24 cellular contexts compared by ENCODE assay signal in genomic region chr3:66224220-66224619, GRCh38. TPM values are rescaled to one million over a fixed set of nuclear protein-coding genes. Genes with fewer than 3 reads are reported as not detected.
DNase-seq lines count a peak whose midpoint lies in the region; FAIRE-seq and TF ChIP-seq lines count a peak whose summit lies in the region.
"Had no signal": no experiment of that assay in that cellular context is flagged by ENCODE, and none has a peak within 500 bp of the region (broad histone marks: within the 10 kb centered on the region; RNA-seq: fewer than 3 reads in every experiment).

No MANE protein-coding gene starts in this region.

- H3K27ac Mint-ChIP-seq in T-helper 2 cell treated with Interferon-gamma antibody and Interleukin-4, amounts not matched to agents 5 μg/mL and 100 μg/mL, for 36 hours: no peak overlapping the region
- H3K27ac Mint-ChIP-seq in activated naive CD8-positive, alpha-beta T cell: peak overlapping the region; percentile 87
- H3K27ac Mint-ChIP-seq: IgD-negative memory B cell, mesothelial cell of epicardium, WTC11 had no signal

- H3K27me3 ChIP-seq in adrenal gland: no peaks in the 10 kb centered on the region
- H3K27me3 ChIP-seq: stomach had no signal

- no peaks in the 10 kb centered on the region for H3K9me3 ChIP-seq in adrenal gland (replicated peaks in 1 of 3)
- H3K9me3 ChIP-seq: prostate gland, stomach had no signal

- no peak for FAIRE-seq in RCC 7860 (lab: Jason Lieb, UNC)
- FAIRE-seq: small intestine had no signal

- no peak overlapping the region for H3K27ac ChIP-seq in adrenal gland
- H3K27ac ChIP-seq: PC-9, prostate gland, stomach had no signal

- no peak overlapping the region for H3K4me3 Mint-ChIP-seq in T-helper 2 cell treated with Interferon-gamma antibody and Interleukin-4, amounts not matched to agents 5 μg/mL and 100 μg/mL, for 36 hours
- H3K4me3 Mint-ChIP-seq in activated naive CD8-positive, alpha-beta T cell: peak overlapping the region; percentile 25
- H3K4me3 Mint-ChIP-seq: mesothelial cell of epicardium, neural crest cell, WTC11 had no signal

- TF ChIP-seq CTCF in adrenal gland (IDR thresholded peaks at IDR 0.05): no peak

- peaks cover 4 to 24% of the 10 kb centered on the region in 2 donors for H3K4me1 ChIP-seq in adrenal gland (replicated peaks in 1 of 2)
- H3K4me1 ChIP-seq: prostate gland had no signal

- no peak for TF ChIP-seq POLR2A in adrenal gland (IDR thresholded peaks at IDR 0.05)

- peaks cover 25% of the 10 kb centered on the region for H3K4me1 Mint-ChIP-seq in T-helper 2 cell treated with Interferon-gamma antibody and Interleukin-4, amounts not matched to agents 5 μg/mL and 100 μg/mL, for 36 hours (ENCODE audit: low read depth)
- peaks cover 65% of the 10 kb centered on the region for H3K4me1 Mint-ChIP-seq in activated naive CD8-positive, alpha-beta T cell (ENCODE audit: low read depth)

- H3K36me3 Mint-ChIP-seq in T-helper 2 cell treated with Interferon-gamma antibody and Interleukin-4, amounts not matched to agents 5 μg/mL and 100 μg/mL, for 36 hours (ENCODE audit: low read depth): peaks cover 16% of the 10 kb centered on the region
- peaks cover 24% of the 10 kb centered on the region for H3K36me3 Mint-ChIP-seq in activated naive CD8-positive, alpha-beta T cell

- H3K9me3 Mint-ChIP-seq in T-helper 2 cell treated with Interferon-gamma antibody and Interleukin-4, amounts not matched to agents 5 μg/mL and 100 μg/mL, for 36 hours: no peaks in the 10 kb centered on the region
- H3K9me3 Mint-ChIP-seq in activated naive CD8-positive, alpha-beta T cell (ENCODE audit: low read depth): no peaks in the 10 kb centered on the region
- H3K9me3 Mint-ChIP-seq: IgD-negative memory B cell, mesothelial cell of epicardium, neural crest cell, WTC11 had no signal

- no peaks in the 10 kb centered on the region for H3K36me3 ChIP-seq in adrenal gland (replicated peaks in 1 of 2)
- H3K36me3 ChIP-seq: prostate gland had no signal

- H3K27me3 Mint-ChIP-seq in T-helper 2 cell treated with Interferon-gamma antibody and Interleukin-4, amounts not matched to agents 5 μg/mL and 100 μg/mL, for 36 hours (ENCODE audit: low read depth): no peaks in the 10 kb centered on the region
- H3K27me3 Mint-ChIP-seq in activated naive CD8-positive, alpha-beta T cell: no peaks in the 10 kb centered on the region
- H3K27me3 Mint-ChIP-seq: IgD-negative memory B cell had no signal

- intact Hi-C loops in adrenal gland (cut with DNase I): no loop called here

- no peak overlapping the region for H3K4me3 ChIP-seq in adrenal gland
- H3K4me3 ChIP-seq: PC-9, prostate gland, stomach had no signal

- 93 to 96% (median 95%) methylated on average over 1 of the region's 1 CpG for WGBS in adrenal gland, 4 donors

- DNase-seq in T-helper 2 cell treated with Interferon-gamma antibody and Interleukin-4, amounts not matched to agents 5 μg/mL and 100 μg/mL, for 36 hours (ENCODE audit: low spot score): peak; percentile 24
- DNase-seq in T-helper 2 cell (no peak), RCC 7860 (ENCODE audit: low spot score) (peak; percentile 6), NCI-H1417 (lab: John Stamatoyannopoulos, UW) (no peak), adrenal gland (no peak), NCI-H1092 (lab: John Stamatoyannopoulos, UW) (no peak)
- DNase-seq in stimulated activated CD4-positive, alpha-beta T cell treated with anti-CD3 and anti-CD28 coated beads, Interleukin-15, amount 100 ng/mL, for 48 hours (ENCODE audit: low read depth in 2 of 2): peak; percentile 5 to 9
- DNase-seq: 8988T; aorta; cerebellar nuclear complex; effector CD8-positive, alpha-beta T cell; glutamatergic neuron; MM.1S; NCI-H82; PC-9; small intestine; stomach; trophoblast cell had no signal

RNA-seq across cellular contexts. Expression of gene SLC25A26, which starts 3.4 kb away (rescaled TPM):
- 10 to 100 TPM; 19.2 to 38.2 (median 23.1) TPM for total RNA-seq in adrenal gland
- 10 to 100 TPM in 2 of 3 donors, 1 to 10 TPM in 1; 9.5 to 16.5 (median 10.7) TPM for polyA plus RNA-seq in adrenal gland

Comparison
In these comparisons a context has a peak if more than half of its experiments do, and no peak if none do; other contexts are left out.
1. DNase-seq: peak in T-helper 2 cell treated with Interferon-gamma antibody and Interleukin-4, amounts not matched to agents 5 μg/mL and 100 μg/mL, for 36 hours (single experiment), RCC 7860 (single experiment) and stimulated activated CD4-positive, alpha-beta T cell treated with anti-CD3 and anti-CD28 coated beads, Interleukin-15, amount 100 ng/mL, for 48 hours (2 of 2); none in T-helper 2 cell (0 of 5), NCI-H1417 (0 of 3), adrenal gland (0 of 7) and NCI-H1092 (single experiment).